In genomic region chr1:144460686-144461085, GRCh38 we compare ENCODE assay signal across 8 cellular contexts. TPM values are rescaled to one million over a fixed set of nuclear protein-coding genes. Genes with fewer than 3 reads are reported as not detected.
DNase-seq lines count a peak whose midpoint lies in the region; ATAC-seq, FAIRE-seq and TF ChIP-seq lines count a peak whose summit lies in the region.
"Not testable (repeated sequence)": the region's sequence is repeated elsewhere in the genome, so short reads cannot be mapped to it uniquely, and the experiment has no call there.

No MANE protein-coding gene starts in this region.

- not testable (repeated sequence) for TF ChIP-seq CTCF in RWPE1 (conservative IDR thresholded peaks at IDR 0.05; ENCODE audit: low read depth); pancreas (IDR thresholded peaks at IDR 0.05); thyroid gland (IDR thresholded peaks at IDR 0.05)

- POLR2A ChIA-PET in RWPE1 (lab: Yijun Ruan, JAX; ENCODE audit: low non-redundant PET), result not testable (repeated sequence)

- H3K9ac ChIP-seq in ES-I3 (ENCODE audit: low read depth, low read length), result peak overlapping the region; percentile 60; the same call in 1 of the 2 replicates
- not testable (repeated sequence) for H3K9ac ChIP-seq in iPS-20b (ENCODE audit: low read depth, low read length)

- H3K36me3 Mint-ChIP-seq in activated T-helper 2 cell treated with anti-CD3 and anti-CD28 coated beads, Interferon-gamma antibody, Interleukin-2, Interleukin-4, amounts not matched to agents 10 μg/mL and 5 μg/mL and 100 μg/mL, durations not matched to agents 14 hours and 24 hours and 36 hours (ENCODE audit: low read depth), result not testable (repeated sequence)

- H3K4me1 ChIP-seq in ES-I3 (ENCODE audit: insufficient read depth, low read length); effector memory CD4-positive, alpha-beta T cell (ENCODE audit: control insufficient read depth, insufficient read depth, low read length, poor library complexity, severe bottlenecking); iPS-20b (ENCODE audit: insufficient read depth, low read length); pancreas; thyroid gland: not testable (repeated sequence)

- not testable (repeated sequence) for H3K9me3 Mint-ChIP-seq in activated T-helper 2 cell treated with anti-CD3 and anti-CD28 coated beads, Interferon-gamma antibody, Interleukin-2, Interleukin-4, amounts not matched to agents 10 μg/mL and 5 μg/mL and 100 μg/mL, durations not matched to agents 14 hours and 24 hours and 36 hours

- not testable (repeated sequence) for DNase-seq in RWPE1 (ENCODE audit: low spot score); pancreas
- peak; percentile 18 for DNase-seq in activated T-helper 2 cell treated with anti-CD3 and anti-CD28 coated beads, Interferon-gamma antibody, Interleukin-2, Interleukin-4, amounts not matched to agents 10 μg/mL and 5 μg/mL and 100 μg/mL, durations not matched to agents 14 hours and 24 hours and 36 hours (ENCODE audit: low spot score)
- peak in 1 of 3 donors; percentile 21 for DNase-seq in effector memory CD4-positive, alpha-beta T cell
- peak; percentile 12 to 29 for DNase-seq in thyroid gland

- TF ChIP-seq POLR2A in thyroid gland (IDR thresholded peaks at IDR 0.05), result not testable (repeated sequence)

- H3K9me3 ChIP-seq in ES-I3 (ENCODE audit: control insufficient read depth, insufficient read depth, low read length); effector memory CD4-positive, alpha-beta T cell (ENCODE audit: control insufficient read depth, low read length); iPS-20b (ENCODE audit: insufficient read depth, low read depth, low read length); pancreas; thyroid gland: not testable (repeated sequence)

- H3K36me3 ChIP-seq in ES-I3 (ENCODE audit: insufficient read depth, low read length); effector memory CD4-positive, alpha-beta T cell (ENCODE audit: control insufficient read depth, insufficient read depth, low read length); iPS-20b (ENCODE audit: insufficient read depth, low read depth, low read length); pancreas; thyroid gland: not testable (repeated sequence)

- 0% methylated on average over 6 to 7 of the region's 15 CpGs for WGBS in pancreas, 2 donors
- WGBS in thyroid gland, 2 donors, result no CpG with 5 or more reads among the region's 15 CpGs

- not testable (repeated sequence) for H3K4me1 Mint-ChIP-seq in activated T-helper 2 cell treated with anti-CD3 and anti-CD28 coated beads, Interferon-gamma antibody, Interleukin-2, Interleukin-4, amounts not matched to agents 10 μg/mL and 5 μg/mL and 100 μg/mL, durations not matched to agents 14 hours and 24 hours and 36 hours (ENCODE audit: low read depth)

- H3K27ac ChIP-seq in RWPE1 (peak overlapping the region; percentile 87), thyroid gland (peak overlapping the region in 1 of 3 donors; percentile 65)
- peak overlapping the region; percentile 25 for H3K27ac ChIP-seq in effector memory CD4-positive, alpha-beta T cell (ENCODE audit: insufficient read depth, low read length, poor library complexity, severe bottlenecking)
- H3K27ac ChIP-seq in iPS-20b (ENCODE audit: low read length); pancreas: not testable (repeated sequence)

- H3K27me3 ChIP-seq in effector memory CD4-positive, alpha-beta T cell (replicated peaks; ENCODE audit: control insufficient read depth, insufficient read depth, low read length, poor library complexity, severe bottlenecking); iPS-20b (ENCODE audit: insufficient read depth, low read length); pancreas; thyroid gland: not testable (repeated sequence)

- CTCF ChIA-PET in RWPE1 (lab: Yijun Ruan, JAX), result not testable (repeated sequence)

- intact Hi-C loops in activated T-helper 2 cell treated with anti-CD3 and anti-CD28 coated beads, Interferon-gamma antibody, Interleukin-2, Interleukin-4, amounts not matched to agents 10 μg/mL and 5 μg/mL and 100 μg/mL, durations not matched to agents 14 hours and 24 hours and 36 hours (cut with micrococcal nuclease); pancreas (cut with DNase I); thyroid gland (cut with DNase I): not testable (repeated sequence)

- H3K4me3 Mint-ChIP-seq in activated T-helper 2 cell treated with anti-CD3 and anti-CD28 coated beads, Interferon-gamma antibody, Interleukin-2, Interleukin-4, amounts not matched to agents 10 μg/mL and 5 μg/mL and 100 μg/mL, durations not matched to agents 14 hours and 24 hours and 36 hours (ENCODE audit: low read depth), result peak overlapping the region; percentile 94

- not testable (repeated sequence) for H3K27ac Mint-ChIP-seq in activated T-helper 2 cell treated with anti-CD3 and anti-CD28 coated beads, Interferon-gamma antibody, Interleukin-2, Interleukin-4, amounts not matched to agents 10 μg/mL and 5 μg/mL and 100 μg/mL, durations not matched to agents 14 hours and 24 hours and 36 hours

- FAIRE-seq in pancreas (lab: Jason Lieb, UNC), result not testable (repeated sequence)

- not testable (repeated sequence) for H3K27me3 Mint-ChIP-seq in activated T-helper 2 cell treated with anti-CD3 and anti-CD28 coated beads, Interferon-gamma antibody, Interleukin-2, Interleukin-4, amounts not matched to agents 10 μg/mL and 5 μg/mL and 100 μg/mL, durations not matched to agents 14 hours and 24 hours and 36 hours (ENCODE audit: low read depth)

- peak overlapping the region; percentile 58 for H3K4me3 ChIP-seq in effector memory CD4-positive, alpha-beta T cell (ENCODE audit: insufficient read depth, low read depth, low read length, poor library complexity, severe bottlenecking)
- H3K4me3 ChIP-seq in iPS-20b (ENCODE audit: low read length) (peak overlapping the region; percentile 64; the same call in 1 of the 2 replicates), pancreas (peak overlapping the region; percentile 44 to 68 (median 54)), thyroid gland (replicated peaks in 1 of 3) (peak overlapping the region in 1 of 3 donors; percentile 46)

- peak; percentile 33 for ATAC-seq in HG02759 (IDR thresholded peaks at IDR 0.05; ENCODE audit: unreplicated experiment)
- peak; percentile 72 to 89 (median 74) for ATAC-seq in pancreas

RNA-seq across cellular contexts. Expression of gene NBPF15, which starts 0.8 kb away (rescaled TPM):
- 28.1 and 34.6 TPM in 2 replicates for total RNA-seq in activated T-helper 2 cell treated with anti-CD3 and anti-CD28 coated beads, Interferon-gamma antibody, Interleukin-2, Interleukin-4, amounts not matched to agents 10 μg/mL and 5 μg/mL and 100 μg/mL, durations not matched to agents 14 hours and 24 hours and 36 hours
- total RNA-seq in pancreas (10 to 100 TPM; 12.6 to 21.9 (median 15.9) TPM), thyroid gland (10 to 100 TPM; 35.8 to 44.1 (median 41.6) TPM)
- polyA plus RNA-seq in pancreas, result 10 to 100 TPM; 23.0 to 27.9 TPM
